In genomic region chr10:101222247-101222531, GRCh38 we compare ENCODE assay signal across 15 cellular contexts. TPM values are rescaled to one million over a fixed set of nuclear protein-coding genes. Genes with fewer than 3 reads are reported as not detected.
"Had no signal": no experiment of that assay in that cellular context is flagged by ENCODE, and none has a peak within 500 bp of the region (broad histone marks: within the 10 kb centered on the region; RNA-seq: fewer than 3 reads in every experiment).

No MANE protein-coding gene starts in this region.

- H3K36me3 ChIP-seq: sigmoid colon had no signal

- H3K27ac Mint-ChIP-seq: dendritic cell treated with granulocyte-macrophage colony-stimulating factor and Interleukin-4, amounts not matched to agents 40 ng/mL and 50 ng/mL, for 4 days; immature natural killer cell; natural killer cell had no signal

- DNase-seq: activated CD4-positive, alpha-beta T cell treated with anti-CD3 and anti-CD28 coated beads, Interleukin-2, amount 50 U/mL, for 1 hour; hypothalamus; immature natural killer cell; left cardiac atrium; natural killer cell; sigmoid colon; stimulated activated naive CD4-positive, alpha-beta T cell treated with Interleukin-2 at 50 U/mL for 16 hours had no signal

- H3K9me3 ChIP-seq: sigmoid colon had no signal

- H3K27ac ChIP-seq: sigmoid colon had no signal

- H3K9me3 Mint-ChIP-seq: dendritic cell treated with granulocyte-macrophage colony-stimulating factor and Interleukin-4, amounts not matched to agents 40 ng/mL and 50 ng/mL, for 4 days; natural killer cell had no signal

- ATAC-seq: natural killer cell had no signal

- H3K36me3 Mint-ChIP-seq: natural killer cell had no signal

RNA-seq across cellular contexts. Expression of gene LBX1, which starts 7.1 kb away (rescaled TPM):
- total RNA-seq: glomerular endothelial cell, left cardiac atrium, lung microvascular endothelial cell, mononuclear cell, natural killer cell, osteoblast, sigmoid colon, SK-MEL-5, urinary bladder had no signal
- polyA plus RNA-seq: adipose tissue, immature natural killer cell, sigmoid colon, urinary bladder had no signal
